ENCODE assay signal across 1 cellular context in genomic region chr1:63946866-63947491, GRCh38.
TF ChIP-seq lines count a peak whose summit lies in the region.

No MANE protein-coding gene starts in this region.

TF ChIP-seq in IMR-90, 13 proteins besides CTCF, POLR2A, EP300 and RAD21 (continued from another document):
- TF ChIP-seq FOS (IDR thresholded peaks at IDR 0.05; ENCODE audit: low read depth, low read length): no peak
- TF ChIP-seq CEBPB (IDR thresholded peaks at IDR 0.05; ENCODE audit: low read depth, low read length): no peak
- TF ChIP-seq MXI1 (IDR thresholded peaks at IDR 0.05; ENCODE audit: borderline replicate concordance, low read depth, low read length): no peak
